25 cellular contexts compared by ENCODE assay signal in genomic region chr22:34776827-34777226, GRCh38.
"Had no signal": no experiment of that assay in that cellular context is flagged by ENCODE, and none has a peak within 500 bp of the region (broad histone marks: within the 10 kb centered on the region; RNA-seq: fewer than 3 reads in every experiment).

No MANE protein-coding gene starts in this region.

- H3K36me3 ChIP-seq: esophagus muscularis mucosa, ovary, spleen, thoracic aorta, upper lobe of right lung had no signal

- ATAC-seq: activated CD8-positive, alpha-beta T cell treated with anti-CD3 and anti-CD28 coated beads, Interleukin-2, amount 10 ng/mL, durations not matched to agents 7 days and 5 days; left ventricle myocardium superior; mucosa of descending colon; psoas muscle; sciatic nerve; stimulated activated naive B cell treated with anti-CD40 and anti-IgM and Interleukin-4, amounts not matched to agents 10 μg/mL and 1 μg/mL and 100 μg/mL, for 72 hours; T-cell; upper lobe of right lung had no signal

- DNase-seq: activated CD4-positive, alpha-beta T cell treated with anti-CD3 and anti-CD28 coated beads, Interleukin-2, amount 10 ng/mL, durations not matched to agents 7 days and 5 days; activated CD4-positive, CD25-positive, alpha-beta regulatory T cell; activated CD8-positive, alpha-beta T cell treated with anti-CD3 and anti-CD28 coated beads, Interleukin-2, amount 10 ng/mL, durations not matched to agents 7 days and 5 days; activated naive CD4-positive, alpha-beta T cell treated with Interleukin-2 at 50 U/mL for 16 hours; activated T-cell treated with anti-CD3 and anti-CD28 coated beads, Interleukin-2, amount 50 U/mL, for 24 hours; anterior cingulate cortex; cerebellar nuclear complex; effector CD4-positive, alpha-beta T cell; immature natural killer cell; kidney glomerular epithelial cell; left ventricle myocardium superior; mucosa of descending colon; naive B cell; ovary; psoas muscle; spleen; stimulated activated naive B cell treated with anti-CD40 and anti-IgM and Interleukin-4, amounts not matched to agents 10 μg/mL and 1 μg/mL and 100 μg/mL, for 72 hours; T-cell; T1000; upper lobe of right lung had no signal

- H3K27me3 ChIP-seq: esophagus muscularis mucosa, ovary, spleen, upper lobe of right lung had no signal

- H3K4me1 ChIP-seq: esophagus muscularis mucosa, psoas muscle, spleen, upper lobe of right lung had no signal

- H3K9me3 ChIP-seq: ovary, psoas muscle, thoracic aorta, upper lobe of right lung had no signal

- H3K27ac ChIP-seq: esophagus muscularis mucosa, ovary, psoas muscle, spleen, thoracic aorta, upper lobe of right lung had no signal

- H3K4me3 ChIP-seq: esophagus muscularis mucosa, mucosa of descending colon, ovary, psoas muscle, spleen, thoracic aorta, upper lobe of right lung had no signal

- FAIRE-seq: bronchial epithelial cell, endothelial cell of umbilical vein had no signal
